In the genomic region with DNA sequence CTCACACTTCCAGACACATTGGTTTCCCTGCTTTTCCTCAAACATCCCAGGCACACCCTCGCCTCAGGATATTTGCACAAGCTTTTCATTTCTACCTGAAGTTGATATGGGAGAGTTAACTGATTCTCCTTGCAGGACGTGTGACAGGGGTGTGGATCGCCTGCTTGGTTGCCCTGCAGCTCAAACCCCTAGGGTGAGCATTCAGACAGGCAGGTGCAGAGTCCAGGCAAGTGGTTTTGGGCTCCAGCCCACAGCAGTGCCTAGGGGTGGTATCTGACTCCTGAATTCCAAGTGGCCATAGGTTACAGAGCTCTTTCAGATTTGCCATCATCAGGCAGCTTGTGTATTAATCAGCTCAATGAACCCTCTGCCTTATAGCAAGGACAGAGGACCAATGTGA, we compare ENCODE assay signal across 26 cellular contexts.
DNase-seq lines count a peak whose midpoint lies in the region; ATAC-seq and TF ChIP-seq lines count a peak whose summit lies in the region.
"Had no signal": no experiment of that assay in that cellular context is flagged by ENCODE, and none has a peak within 500 bp of the region (broad histone marks: within the 10 kb centered on the region; RNA-seq: fewer than 3 reads in every experiment).

No MANE protein-coding gene starts in this region.

- H3K79me2 ChIP-seq in mesendoderm (ENCODE audit: control insufficient read depth, insufficient read depth, low read length): no peaks in the 10 kb centered on the region

- H3K36me3 ChIP-seq in HUES64 (ENCODE audit: insufficient read depth, low read length) (no peaks in the 10 kb centered on the region), endodermal cell (ENCODE audit: control insufficient read depth, insufficient read depth, low read length) (no peaks in the 10 kb centered on the region), mesendoderm (ENCODE audit: control insufficient read depth, insufficient read depth, low read length) (no peaks in the 10 kb centered on the region), aorta (ENCODE audit: control insufficient read depth in 1 of 2, insufficient read depth in 2 of 2, low read length in 1 of 2) (no peaks in the 10 kb centered on the region)
- H3K36me3 ChIP-seq: BLaER1 treated with 17β-estradiol and CSF1 and Interleukin-3, amounts not matched to agents 10 nM and 100 nM had no signal

- H2BK5ac ChIP-seq in mesendoderm (ENCODE audit: low read length): no peak overlapping the region

- peaks cover 31% of the 10 kb centered on the region for H3K4me1 Mint-ChIP-seq in endodermal cell

- H3K27me3 ChIP-seq in HUES64 (ENCODE audit: insufficient read depth, low read length) (no peaks in the 10 kb centered on the region), endodermal cell (ENCODE audit: control insufficient read depth, insufficient read depth, low read length, poor library complexity, severe bottlenecking) (no peaks in the 10 kb centered on the region), mesendoderm (ENCODE audit: insufficient read depth, low read length, poor library complexity) (no peaks in the 10 kb centered on the region), aorta (ENCODE audit: control insufficient read depth in 1 of 2, insufficient read depth in 2 of 2, low read length in 1 of 2) (no peaks in the 10 kb centered on the region)
- H3K27me3 ChIP-seq: BLaER1 treated with 17β-estradiol and CSF1 and Interleukin-3, amounts not matched to agents 10 nM and 100 nM had no signal

- no peak overlapping the region for H4K5ac ChIP-seq in mesendoderm (ENCODE audit: low read length)

- peaks cover 16% of the 10 kb centered on the region for H3K36me3 Mint-ChIP-seq in endodermal cell (ENCODE audit: low read depth)

- no peaks in the 10 kb centered on the region for H3K9me3 ChIP-seq in HUES64 (ENCODE audit: insufficient read depth, low read depth, low read length)
- peaks cover 20% of the 10 kb centered on the region for H3K9me3 ChIP-seq in endodermal cell (ENCODE audit: control insufficient read depth, low read length)
- H3K9me3 ChIP-seq in aorta (ENCODE audit: control insufficient read depth, low read length): no peaks in the 10 kb centered on the region
- H3K9me3 ChIP-seq: A549; BLaER1 treated with 17β-estradiol and CSF1 and Interleukin-3, amounts not matched to agents 10 nM and 100 nM; SK-N-SH had no signal

- no peak overlapping the region for H3K23ac ChIP-seq in mesendoderm (ENCODE audit: low read length)

- no peak overlapping the region for H2BK15ac ChIP-seq in mesendoderm (replicated peaks; ENCODE audit: low read depth)

- ATAC-seq in aorta (ENCODE audit: low FRiP score) (peak; percentile 33), GM18909 (IDR thresholded peaks at IDR 0.05; ENCODE audit: poor library complexity, unreplicated experiment) (no peak)
- ATAC-seq: A549, HepG2, PC-3 had no signal

- 69% methylated on average over 3 of the region's 3 CpGs for WGBS in HUES64
- WGBS in endodermal cell (ENCODE audit: insufficient coverage in 1 of 2, insufficient read length in 1 of 2), 2 experiments: 80 to 88% methylated on average over 2 to 3 of the region's 3 CpGs
- no CpG with 5 or more reads among the region's 3 CpGs for WGBS in mesendoderm (ENCODE audit: extremely low coverage, insufficient coverage, low lambda C conversion rate)
- 63 to 70% methylated on average over 3 of the region's 3 CpGs for WGBS in aorta, 2 donors

- H3K9me3 Mint-ChIP-seq in endodermal cell: peaks cover 17% of the 10 kb centered on the region

- H3K4me2 ChIP-seq in mesendoderm (ENCODE audit: low read length): no peak overlapping the region
- H3K4me2 ChIP-seq: A549; BLaER1 treated with 17β-estradiol and CSF1 and Interleukin-3, amounts not matched to agents 10 nM and 100 nM; SK-N-SH had no signal

- H3K4me3 ChIP-seq in HUES64 (ENCODE audit: low read length) (no peak overlapping the region), endodermal cell (ENCODE audit: low read length) (no peak overlapping the region), mesendoderm (ENCODE audit: low read length) (no peak overlapping the region), aorta (ENCODE audit: low read length in 2 of 2) (no peak overlapping the region)
- H3K4me3 ChIP-seq: A549; BLaER1 treated with 17β-estradiol and CSF1 and Interleukin-3, amounts not matched to agents 10 nM and 100 nM; GM23248 had no signal

- intact Hi-C loops in aorta (cut with DNase I): no loop called here

- DNase-seq in endodermal cell (peak; percentile 47), mesendoderm (no peak), aorta (no peak), GM19238 (ENCODE audit: insufficient read length, low spot score) (no peak), cerebellar cortex (ENCODE audit: low spot score) (no peak)
- DNase-seq: AML-193; CD4-positive, alpha-beta T cell; GM23248; HCEC 1CT; Karpas-422; NCI-H1092; NCI-H1417 treated with DMSO at 0.1 percent for 48 hours; NCI-H1930; NCI-H2107; NCI-H524; NCI-H82; NK-92 treated with Interleukin-12 subunit alpha and Interleukin-12 subunit beta, amount 100 ng/mL, for 24 hours; PC-3; SK-N-SH; SW 1271 had no signal

- TF ChIP-seq CTCF in endodermal cell (conservative IDR thresholded peaks at IDR 0.05): no peak

- H2AK5ac ChIP-seq in mesendoderm (ENCODE audit: low read length): peak overlapping the region; percentile 15

- no peak overlapping the region for H3K18ac ChIP-seq in mesendoderm (ENCODE audit: low read length)

- H3K27ac Mint-ChIP-seq in endodermal cell: no peak overlapping the region
- H3K27ac Mint-ChIP-seq: CD4-positive, alpha-beta T cell had no signal

- no peak overlapping the region for H3K4me3 Mint-ChIP-seq in endodermal cell
- H3K4me3 Mint-ChIP-seq: CD4-positive, alpha-beta T cell had no signal

- H3K4ac ChIP-seq in mesendoderm (ENCODE audit: low read depth, low read length): no peak overlapping the region

- H3K9ac ChIP-seq in HUES64 (ENCODE audit: low read depth, low read length): no peak overlapping the region
- no peak overlapping the region for H3K9ac ChIP-seq in endodermal cell (ENCODE audit: extremely low read depth, low read length, poor library complexity, severe bottlenecking)
- H3K9ac ChIP-seq in mesendoderm (ENCODE audit: low read length): no peak overlapping the region
- H3K9ac ChIP-seq: BLaER1 treated with 17β-estradiol and CSF1 and Interleukin-3, amounts not matched to agents 10 nM and 100 nM; GM23248; SK-N-SH had no signal

- H4K8ac ChIP-seq in mesendoderm (ENCODE audit: low read depth, low read length): no peak overlapping the region

- no peaks in the 10 kb centered on the region for H3K79me1 ChIP-seq in mesendoderm (ENCODE audit: low read length)

- H3K27ac ChIP-seq in HUES64 (ENCODE audit: low read depth, low read length): peak overlapping the region; percentile 78
- H3K27ac ChIP-seq in endodermal cell (ENCODE audit: low read depth, low read length): no peak overlapping the region
- H3K27ac ChIP-seq in mesendoderm (ENCODE audit: low read depth, low read length): no peak overlapping the region
- H3K27ac ChIP-seq in aorta (ENCODE audit: low read depth in 1 of 2, low read length in 2 of 2): no peak overlapping the region
- H3K27ac ChIP-seq: A549; BLaER1 treated with 17β-estradiol and CSF1 and Interleukin-3, amounts not matched to agents 10 nM and 100 nM; GM23248; HL-60 had no signal

- no peak overlapping the region for H2BK120ac ChIP-seq in mesendoderm (ENCODE audit: low read depth, low read length)

- H3K27me3 Mint-ChIP-seq in endodermal cell (ENCODE audit: insufficient read depth): no peaks in the 10 kb centered on the region
- H3K27me3 Mint-ChIP-seq: CD4-positive, alpha-beta T cell had no signal

- H3K4me1 ChIP-seq in HUES64 (ENCODE audit: insufficient read depth, low read length) (peaks cover 42% of the 10 kb centered on the region), endodermal cell (ENCODE audit: control insufficient read depth, insufficient read depth, low read length) (peaks cover 3% of the 10 kb centered on the region), mesendoderm (ENCODE audit: control insufficient read depth, low read depth, low read length) (peaks cover 3% of the 10 kb centered on the region), aorta (ENCODE audit: control insufficient read depth in 1 of 2, insufficient read depth in 2 of 2, low read length in 2 of 2) (no peaks in the 10 kb centered on the region)
- H3K4me1 ChIP-seq: A549 had no signal

- no peak overlapping the region for H3K56ac ChIP-seq in mesendoderm (ENCODE audit: low read length)
